29 cellular contexts compared by ENCODE assay signal in the genomic region with DNA sequence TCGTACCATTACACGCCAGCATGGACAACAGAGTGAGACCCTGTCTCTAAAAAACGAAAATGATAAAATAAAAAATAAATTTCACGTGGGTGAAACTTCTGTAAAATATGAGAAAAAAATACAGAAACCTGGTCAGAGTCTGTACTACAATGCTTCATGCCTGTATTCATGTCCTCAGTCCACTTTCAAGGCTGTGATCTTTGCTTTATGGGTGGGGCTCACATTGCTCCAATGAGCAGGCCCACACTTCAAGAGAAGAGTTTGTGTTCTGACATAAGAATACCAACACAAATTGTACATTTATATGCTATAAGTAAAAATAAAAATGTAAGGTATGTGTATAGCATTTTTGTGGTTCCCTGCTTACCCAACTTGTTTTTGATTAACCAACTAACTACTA.
"Had no signal": no experiment of that assay in that cellular context is flagged by ENCODE, and none has a peak within 500 bp of the region (broad histone marks: within the 10 kb centered on the region; RNA-seq: fewer than 3 reads in every experiment).

No MANE protein-coding gene starts in this region.

- H3K36me3 ChIP-seq: ascending aorta, breast epithelium, cardiac muscle cell, colonic mucosa, gastrocnemius medialis, WERI-Rb-1 had no signal

- DNase-seq: activated B cell treated with CpG ODN at 0.5 μM for 24 hours; activated CD4-positive, alpha-beta memory T cell treated with anti-CD3 and anti-CD28 coated beads for 36 hours; activated CD4-positive, alpha-beta T cell treated with anti-CD3 and anti-CD28 coated beads for 36 hours; activated CD4-positive, alpha-beta T cell treated with anti-CD3 and anti-CD28 coated beads, Interleukin-2, amount 10 ng/mL, durations not matched to agents 24 days and 14 days; activated CD4-positive, CD25-positive, alpha-beta regulatory T cell treated with anti-CD3 and anti-CD28 coated beads, Interleukin-2, amount 50 U/mL, for 72 hours; activated CD8-positive, alpha-beta memory T cell treated with anti-CD3 and anti-CD28 coated beads, Interleukin-2, amount 10 ng/mL, durations not matched to agents 7 days and 5 days; activated CD8-positive, alpha-beta memory T cell treated with anti-CD3 and anti-CD28 coated beads, Interleukin-2, amount 50 U/mL, for 4 hours; activated CD8-positive, alpha-beta T cell treated with anti-CD3 and anti-CD28 coated beads, Interleukin-2, amount 10 ng/mL, durations not matched to agents 7 days and 5 days; activated effector memory CD4-positive, alpha-beta T cell treated with anti-CD3 and anti-CD28 coated beads, Interleukin-2, amount 50 U/mL, for 16 hours; activated naive CD4-positive, alpha-beta T cell treated with anti-CD3 and anti-CD28 coated beads for 36 hours; activated naive CD8-positive, alpha-beta T cell treated with anti-CD3 and anti-CD28 coated beads for 36 hours; activated naive CD8-positive, alpha-beta T cell treated with anti-CD3 and anti-CD28 coated beads, Interleukin-2, amount 50 U/mL, for 24 hours; activated T-cell treated with anti-CD3 and anti-CD28 coated beads, Interleukin-2, amount 50 U/mL, for 1 hour; activated T-cell treated with anti-CD3 and anti-CD28 coated beads, Interleukin-2, amount 50 U/mL, for 48 hours; colonic mucosa; dorsolateral prefrontal cortex; effector memory CD4-positive, alpha-beta T cell; endodermal cell; foreskin fibroblast; gastrocnemius medialis; T-helper 1 cell; T-helper 17 cell; T1000; WERI-Rb-1 had no signal

- ATAC-seq: activated CD4-positive, alpha-beta T cell treated with anti-CD3 and anti-CD28 coated beads for 36 hours; activated CD8-positive, alpha-beta memory T cell treated with anti-CD3 and anti-CD28 coated beads, Interleukin-2, amount 10 ng/mL, durations not matched to agents 7 days and 5 days; activated CD8-positive, alpha-beta T cell treated with anti-CD3 and anti-CD28 coated beads, Interleukin-2, amount 10 ng/mL, durations not matched to agents 7 days and 5 days; activated naive CD8-positive, alpha-beta T cell treated with anti-CD3 and anti-CD28 coated beads, Interleukin-2, amount 50 U/mL, for 24 hours; esophagus mucosa; gastrocnemius medialis; SK-N-SH treated with all-trans-retinoic acid at 6 μM for 48 hours; T-helper 17 cell had no signal

- H3K9me3 ChIP-seq: ascending aorta, breast epithelium, colonic mucosa, gastrocnemius medialis had no signal

- H3K4me1 ChIP-seq: ascending aorta, breast epithelium, colonic mucosa, gastrocnemius medialis had no signal

- H3K4me3 ChIP-seq: ascending aorta, breast epithelium, cardiac muscle cell, colonic mucosa, dorsolateral prefrontal cortex, gastrocnemius medialis had no signal

- H3K27ac ChIP-seq: ascending aorta, breast epithelium, cardiac muscle cell, colonic mucosa, dorsolateral prefrontal cortex, gastrocnemius medialis, WERI-Rb-1 had no signal

- H3K27me3 ChIP-seq: ascending aorta, breast epithelium, colonic mucosa, dorsolateral prefrontal cortex, gastrocnemius medialis had no signal
